15 cellular contexts compared by ENCODE assay signal in the genomic region with DNA sequence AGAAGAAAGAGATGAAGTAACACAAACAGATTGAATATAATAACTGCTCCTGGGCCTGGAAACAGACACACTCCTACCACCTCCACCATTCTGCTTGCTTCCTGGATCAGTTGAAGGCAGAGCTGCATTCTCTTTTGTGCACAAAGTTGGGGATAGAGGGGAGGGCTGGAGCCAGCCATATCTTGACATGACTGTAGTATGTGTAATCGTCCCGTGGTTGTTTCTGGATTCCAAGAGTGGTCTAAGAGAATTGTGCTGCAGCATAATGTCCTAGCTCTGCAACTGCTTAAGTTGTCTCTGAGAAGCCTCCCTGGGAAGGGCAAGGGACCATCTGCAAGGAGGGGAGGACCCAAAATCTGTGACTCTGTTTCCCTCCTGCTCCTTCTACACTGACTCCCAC. TPM values are rescaled to one million over a fixed set of nuclear protein-coding genes. Genes with fewer than 3 reads are reported as not detected.
DNase-seq lines count a peak whose midpoint lies in the region; ATAC-seq, FAIRE-seq and TF ChIP-seq lines count a peak whose summit lies in the region.
"Had no signal": no experiment of that assay in that cellular context is flagged by ENCODE, and none has a peak within 500 bp of the region (broad histone marks: within the 10 kb centered on the region; RNA-seq: fewer than 3 reads in every experiment).

No MANE protein-coding gene starts in this region.

- POLR2A ChIA-PET in GM12878 (lab: Charles Lee) = interaction anchor here (0.7 to 1.1 kb wide), 3 partner anchors 12 to 68 kb away, joined by 3 to 6 read pairs (median 3); a partner anchor contains a TSS

- H3K4me3 Mint-ChIP-seq in Calu3 (ENCODE audit: low read depth, unreplicated experiment) = no peak overlapping the region

- WGBS in right cardiac atrium = 28% methylated on average over 2 of the region's 2 CpGs
- 100% methylated on average over 2 of the region's 2 CpGs for WGBS in GM12878 (ENCODE audit: insufficient coverage, insufficient replicate concordance, low lambda C conversion rate, missing lambda C conversion rate)

- intact Hi-C loops in right cardiac atrium (cut with DNase I) (no loop called here), Right ventricle myocardium superior (cut with DNase I) (no loop called here), GM12878 (cut with micrococcal nuclease; ENCODE audit: unreplicated experiment) (no loop called here), Calu3 (cut with micrococcal nuclease; ENCODE audit: unreplicated experiment) (no loop called here)

- no peak for TF ChIP-seq POLR2A in GM12878 (IDR thresholded peaks at IDR 0.05; ENCODE audit: low read depth, low read length)

- H3K36me3 Mint-ChIP-seq in Calu3 (ENCODE audit: insufficient read depth, unreplicated experiment) = peaks cover 18% of the 10 kb centered on the region

- H3K9me3 Mint-ChIP-seq in Calu3 (ENCODE audit: low read depth, unreplicated experiment) = no peaks in the 10 kb centered on the region

- in situ Hi-C loops in GM12878 (cut with MboI) = no loop called here
- in situ Hi-C loops in GM13977 (cut with MboI; ENCODE audit: low pct_unique_long_range_greater_than_20kb, low sequenced_read_pairs, unreplicated experiment) = no loop called here

- RAD21 ChIA-PET in GM12878 (lab: Charles Lee; ENCODE audit: unreplicated experiment) = interaction anchor here (1.5 kb wide), 1 partner anchor 44 kb away, joined by 5 read pairs; no protein-coding TSS in a partner anchor

- SMC1A ChIA-PET in GM12878 (lab: Charles Lee; ENCODE audit: uncharacterized antibody, unreplicated experiment) = interaction anchor here (1.2 to 2.2 kb wide), 5 partner anchors 10 to 240 kb away, joined by 3 to 11 read pairs (median 3); a partner anchor contains a TSS

- no peak for FAIRE-seq in GM12878 (lab: Jason Lieb, UNC)

- H3K4me1 Mint-ChIP-seq in Calu3 (ENCODE audit: low read depth, unreplicated experiment) = peaks cover 15% of the 10 kb centered on the region

- no peaks in the 10 kb centered on the region for H3K36me3 ChIP-seq in GM12878 (ENCODE audit: control insufficient read depth in 2 of 2, insufficient read depth in 2 of 2, low read length in 1 of 2)
- H3K36me3 ChIP-seq: thoracic aorta had no signal

- DNase-seq in right cardiac atrium (no peak), Right ventricle myocardium superior (no peak), GM12878 (ENCODE audit: low read depth, low spot score) (no peak), Calu3 (no peak), GM13977 (ENCODE audit: low spot score) (no peak)
- DNase-seq: activated CD4-positive, CD25-positive, alpha-beta regulatory T cell treated with anti-CD3 and anti-CD28 coated beads, Interleukin-2, amount 50 U/mL, for 72 hours; activated T-cell treated with anti-CD3 and anti-CD28 coated beads, Interleukin-2, amount 50 U/mL, for 1 hour; effector memory CD4-positive, alpha-beta T cell; left colon; OCI-M1; spleen had no signal

- H3K9me3 ChIP-seq in right cardiac atrium (ENCODE audit: control insufficient read depth, low read length) (no peaks in the 10 kb centered on the region), GM12878 (replicated peaks; ENCODE audit: control insufficient read depth, insufficient read depth, low read length) (no peaks in the 10 kb centered on the region)
- H3K9me3 ChIP-seq: spleen, thoracic aorta had no signal

- H3K27ac ChIP-seq in right cardiac atrium (ENCODE audit: low read length) (peak overlapping the region; percentile 67), GM12878 (ENCODE audit: control insufficient read depth, insufficient read depth) (no peak overlapping the region), layer of hippocampus (ENCODE audit: low read depth, low read length) (peak overlapping the region; percentile 48)
- H3K27ac ChIP-seq: thoracic aorta had no signal

- H3K4me2 ChIP-seq in GM12878 (ENCODE audit: control insufficient read depth, insufficient read depth) = peak overlapping the region; percentile 26

- H3K27me3 ChIP-seq in right cardiac atrium (ENCODE audit: control insufficient read depth, insufficient read depth) (no peaks in the 10 kb centered on the region), GM12878 (replicated peaks in 1 of 2; ENCODE audit: control insufficient read depth in 2 of 2, insufficient read depth in 2 of 2, low read length in 1 of 2) (no peaks in the 10 kb centered on the region), layer of hippocampus (ENCODE audit: control insufficient read depth, insufficient read depth, low read length) (no peaks in the 10 kb centered on the region)
- H3K27me3 ChIP-seq: spleen had no signal

- peaks cover 13% of the 10 kb centered on the region for H3K79me2 ChIP-seq in GM12878 (ENCODE audit: control insufficient read depth, insufficient read depth, low read length)

- H3K4me1 ChIP-seq in right cardiac atrium (ENCODE audit: control insufficient read depth, insufficient read depth, low read length) (peaks cover 18% of the 10 kb centered on the region), GM12878 (ENCODE audit: control insufficient read depth, insufficient read depth, low read length) (peaks cover 16% of the 10 kb centered on the region)

- no peaks in the 10 kb centered on the region for H3K27me3 Mint-ChIP-seq in Calu3 (ENCODE audit: unreplicated experiment)

- H2AFZ ChIP-seq in GM12878 (ENCODE audit: control insufficient read depth, low read depth, low read length) = no peak overlapping the region

- no peak overlapping the region for H3K27ac Mint-ChIP-seq in Calu3 (ENCODE audit: unreplicated experiment)

- ATAC-seq in right cardiac atrium (no peak), Right ventricle myocardium superior (ENCODE audit: poor library complexity) (no peak), GM12878 (no peak), HG03520 (IDR thresholded peaks at IDR 0.05; ENCODE audit: unreplicated experiment) (no peak), GM18861 (IDR thresholded peaks at IDR 0.05; ENCODE audit: unreplicated experiment) (no peak)
- ATAC-seq: left colon had no signal

- TF ChIP-seq CTCF in GM12878 (IDR thresholded peaks at IDR 0.05 in 2 of 3, conservative IDR thresholded peaks at IDR 0.05 in 1 of 3; ENCODE audit: control insufficient read depth in 2 of 3, extremely low read depth in 1 of 3, insufficient read depth in 1 of 3, low read depth in 3 of 3, low read length in 3 of 3) (no peak), Calu3 (IDR thresholded peaks at IDR 0.05; ENCODE audit: unreplicated experiment) (no peak), GM13977 (IDR thresholded peaks at IDR 0.05; ENCODE audit: extremely low read depth, insufficient read depth, missing control alignments) (no peak)

- CTCF ChIA-PET in GM12878 (lab: Yijun Ruan, JAX) = interaction anchor here (0.6 to 2.9 kb wide), 7 partner anchors 8 to 156 kb away, joined by 3 to 13 read pairs (median 4); no protein-coding TSS in a partner anchor
- CTCF ChIA-PET in Calu3 (lab: Charles Lee) = no interaction called here

- no TSS peak for BruUV-seq in GM12878 (replicated peaks; lab: Mats Ljungman, UMichigan)
- BruUV-seq in Calu3 (replicated peaks; lab: Mats Ljungman, UMichigan) = no TSS peak

- H4K20me1 ChIP-seq in GM12878 (ENCODE audit: control insufficient read depth, insufficient read depth) = peaks cover 8% of the 10 kb centered on the region

- TF ChIP-seq RAD21 in GM12878 (IDR thresholded peaks at IDR 0.05; ENCODE audit: insufficient read depth, low read depth, low read length) = no peak

- TF ChIP-seq EP300 in GM12878 (IDR thresholded peaks at IDR 0.05; ENCODE audit: borderline replicate concordance in 1 of 2, control insufficient read depth in 1 of 2, low read depth in 2 of 2, low read length in 2 of 2) = no peak

- H3K9ac ChIP-seq in GM12878 (ENCODE audit: control insufficient read depth, insufficient read depth, low read length) = no peak overlapping the region

- H3K4me3 ChIP-seq in right cardiac atrium (ENCODE audit: low read length) (no peak overlapping the region), GM12878 (no peak overlapping the region)
- H3K4me3 ChIP-seq: spleen, thoracic aorta had no signal

RNA-seq across cellular contexts. Expression of a gene that starts 3.2 kb away (rescaled TPM):
- total RNA-seq in right cardiac atrium (10 to 100 TPM; 67.7 to 82.1 (median 74.4) TPM), Right ventricle myocardium superior (68.3 TPM), GM12878 (2014; rRNA removed) (8.7 and 9.1 TPM in 2 replicates), GM12878 (2014; rRNA removed; fragmentation: Illumina TruSeq; extraction: Trizol) (5.6 and 6.6 TPM in 2 replicates), GM12878 (2021) (13.9 and 14.7 TPM in 2 replicates), Calu3 (2022) (14.9 and 16.1 TPM in 2 replicates)
- polyA plus RNA-seq in right cardiac atrium (34.3 TPM), GM12878 (2011; rRNA removed) (6.6 and 11.4 TPM in 2 replicates), GM12878 (2014; fragmentation: Illumina TruSeq; extraction: Trizol) (6.0 and 7.1 TPM in 2 replicates), GM12878 (2014; fragmentation: Nextera tagmentation; extraction: Ambion mirVana) (1 to 10 TPM; 1.2 to 1.4 TPM), GM12878 (2014; rRNA removed) (8.5 and 8.8 TPM in 2 replicates), GM12878 (2016; fragmentation: Nextera tagmentation; extraction: Ambion mirVana) (1 to 10 TPM; 7.6 to 8.7 TPM)
- total RNA-seq in GM12878 (2013; cell fraction: nucleolus; rRNA removed) = 60.8 and 75.2 TPM in 2 replicates
- 4.5 TPM for polyA plus RNA-seq in GM12878 (2011; ENCODE audit: low read depth)
- polyA plus RNA-seq in GM12878 (2011; cell fraction: cytosol; rRNA removed) = 10.7 and 10.8 TPM in 2 replicates
- 38.9 and 40.6 TPM in 2 replicates for polyA plus RNA-seq in GM12878 (2011; cell fraction: nucleus; rRNA removed)
- 7.6 and 8.4 TPM in 2 replicates for polyA plus RNA-seq in GM12878 (2012)
- polyA minus RNA-seq in GM12878 (2011; rRNA and poly(A)+ RNA removed) = 23.0 and 25.4 TPM in 2 replicates
- 5.7 and 6.7 TPM in 2 replicates for polyA minus RNA-seq in GM12878 (2011; cell fraction: cytosol; rRNA and poly(A)+ RNA removed)
- 15.0 and 22.9 TPM in 2 replicates for polyA minus RNA-seq in GM12878 (2011; cell fraction: nucleus; rRNA and poly(A)+ RNA removed)

RNA-seq across cellular contexts. Expression of a gene that starts 35.0 kb away (rescaled TPM):
- total RNA-seq in right cardiac atrium (1 to 10 TPM; 5.8 to 7.4 (median 6.3) TPM), Right ventricle myocardium superior (4.5 TPM), GM12878 (2014; rRNA removed) (0.16 and 0.17 TPM in 2 replicates), GM12878 (2014; rRNA removed; fragmentation: Illumina TruSeq; extraction: Trizol) (0.09 TPM in 1 of 2 replicates, not detected in the other), GM12878 (2021) (0.44 and 0.48 TPM in 2 replicates), Calu3 (2022) (4.1 and 4.9 TPM in 2 replicates)
- polyA plus RNA-seq in right cardiac atrium (6.4 TPM), GM12878 (2011; rRNA removed) (0.06 and 0.14 TPM in 2 replicates), GM12878 (2014; fragmentation: Illumina TruSeq; extraction: Trizol) (0.04 TPM in 1 of 2 replicates, not detected in the other), GM12878 (2014; fragmentation: Nextera tagmentation; extraction: Ambion mirVana) (not detected), GM12878 (2014; rRNA removed) (0.27 and 0.31 TPM in 2 replicates), GM12878 (2016; fragmentation: Nextera tagmentation; extraction: Ambion mirVana) (under 1 TPM; 0.04 to 0.07 TPM)
- 0.90 and 1.7 TPM in 2 replicates for total RNA-seq in GM12878 (2013; cell fraction: nucleolus; rRNA removed)
- 0.14 TPM for polyA plus RNA-seq in GM12878 (2011; ENCODE audit: low read depth)
- polyA plus RNA-seq in GM12878 (2011; cell fraction: cytosol; rRNA removed) = 0.18 and 0.40 TPM in 2 replicates
- polyA plus RNA-seq in GM12878 (2011; cell fraction: nucleus; rRNA removed) = 1.3 and 1.5 TPM in 2 replicates
- polyA plus RNA-seq in GM12878 (2012) = 0.21 and 0.39 TPM in 2 replicates
- polyA minus RNA-seq in GM12878 (2011; rRNA and poly(A)+ RNA removed) = 0.21 TPM in 1 of 2 replicates, not detected in the other
- polyA minus RNA-seq in GM12878 (2011; cell fraction: cytosol; rRNA and poly(A)+ RNA removed) = not detected in 2 replicates
- 0.12 and 0.29 TPM in 2 replicates for polyA minus RNA-seq in GM12878 (2011; cell fraction: nucleus; rRNA and poly(A)+ RNA removed)

RNA-seq across cellular contexts. Expression of a gene that starts 45.5 kb away (rescaled TPM):
- 10 to 100 TPM in 1 of 4 donors, 1 to 10 TPM in 3; 7.6 to 11.4 (median 9.0) TPM for total RNA-seq in right cardiac atrium
- polyA plus RNA-seq in right cardiac atrium = 7.3 TPM
- 5.8 TPM for total RNA-seq in Right ventricle myocardium superior
- total RNA-seq in GM12878 (2013; cell fraction: nucleolus; rRNA removed) = 8.5 and 9.0 TPM in 2 replicates
- total RNA-seq in GM12878 (2014; rRNA removed) = 2.6 and 4.2 TPM in 2 replicates
- total RNA-seq in GM12878 (2014; rRNA removed; fragmentation: Illumina TruSeq; extraction: Trizol) = 1.3 TPM in 2 replicates
- total RNA-seq in GM12878 (2021) = 8.9 and 9.7 TPM in 2 replicates
- polyA plus RNA-seq in GM12878 (2011; ENCODE audit: low read depth) = 2.6 TPM
- polyA plus RNA-seq in GM12878 (2011; rRNA removed) = 0.39 and 0.96 TPM in 2 replicates
- 2.7 and 4.1 TPM in 2 replicates for polyA plus RNA-seq in GM12878 (2011; cell fraction: cytosol; rRNA removed)
- polyA plus RNA-seq in GM12878 (2011; cell fraction: nucleus; rRNA removed) = 4.0 and 4.5 TPM in 2 replicates
- 5.3 and 5.4 TPM in 2 replicates for polyA plus RNA-seq in GM12878 (2012)
- 2.4 and 4.3 TPM in 2 replicates for polyA plus RNA-seq in GM12878 (2014; fragmentation: Illumina TruSeq; extraction: Trizol)
- under 1 TPM; 0.55 to 0.95 TPM for polyA plus RNA-seq in GM12878 (2014; fragmentation: Nextera tagmentation; extraction: Ambion mirVana)
- 5.0 and 6.5 TPM in 2 replicates for polyA plus RNA-seq in GM12878 (2014; rRNA removed)
- polyA plus RNA-seq in GM12878 (2016; fragmentation: Nextera tagmentation; extraction: Ambion mirVana) = 1 to 10 TPM; 6.0 to 6.9 TPM
- polyA minus RNA-seq in GM12878 (2011; rRNA and poly(A)+ RNA removed) = 4.3 and 10.5 TPM in 2 replicates
- 6.2 and 6.5 TPM in 2 replicates for polyA minus RNA-seq in GM12878 (2011; cell fraction: cytosol; rRNA and poly(A)+ RNA removed)
- 3.6 and 6.5 TPM in 2 replicates for polyA minus RNA-seq in GM12878 (2011; cell fraction: nucleus; rRNA and poly(A)+ RNA removed)
- 18.1 and 20.5 TPM in 2 replicates for total RNA-seq in Calu3 (2022)

RNA-seq across cellular contexts. Expression of a gene that starts 56.6 kb away (rescaled TPM):
- total RNA-seq in right cardiac atrium (under 1 TPM in 3 of 4 donors, not detected in 1; 0.42 to 0.68 (median 0.50) TPM), Right ventricle myocardium superior (not detected), GM12878 (2014; rRNA removed) (0.79 and 1.7 TPM in 2 replicates), GM12878 (2014; rRNA removed; fragmentation: Illumina TruSeq; extraction: Trizol) (0.55 and 0.72 TPM in 2 replicates), GM12878 (2021) (0.82 and 1.7 TPM in 2 replicates), Calu3 (2022) (0.99 and 2.1 TPM in 2 replicates)
- polyA plus RNA-seq in right cardiac atrium (0.18 TPM), GM12878 (2011; rRNA removed) (0.16 and 0.19 TPM in 2 replicates), GM12878 (2014; fragmentation: Illumina TruSeq; extraction: Trizol) (0.13 TPM in 1 of 2 replicates, not detected in the other), GM12878 (2014; fragmentation: Nextera tagmentation; extraction: Ambion mirVana) (not detected), GM12878 (2014; rRNA removed) (0.31 TPM in 1 of 2 replicates, not detected in the other), GM12878 (2016; fragmentation: Nextera tagmentation; extraction: Ambion mirVana) (under 1 TPM in 1 of 2 experiments, not detected in 1; 0.39 TPM)
- 6.7 and 6.9 TPM in 2 replicates for total RNA-seq in GM12878 (2013; cell fraction: nucleolus; rRNA removed)
- not detected for polyA plus RNA-seq in GM12878 (2011; ENCODE audit: low read depth)
- polyA plus RNA-seq in GM12878 (2011; cell fraction: cytosol; rRNA removed) = 0.20 and 0.30 TPM in 2 replicates
- polyA plus RNA-seq in GM12878 (2011; cell fraction: nucleus; rRNA removed) = 3.6 and 6.1 TPM in 2 replicates
- 0.17 and 0.31 TPM in 2 replicates for polyA plus RNA-seq in GM12878 (2012)
- polyA minus RNA-seq in GM12878 (2011; rRNA and poly(A)+ RNA removed) = 1.2 and 7.0 TPM in 2 replicates
- polyA minus RNA-seq in GM12878 (2011; cell fraction: cytosol; rRNA and poly(A)+ RNA removed) = 3.2 TPM in 1 of 2 replicates, not detected in the other
- polyA minus RNA-seq in GM12878 (2011; cell fraction: nucleus; rRNA and poly(A)+ RNA removed) = 12.6 and 20.4 TPM in 2 replicates
